Comparison of ENCODE assay signal across 8 cellular contexts in the genomic region with DNA sequence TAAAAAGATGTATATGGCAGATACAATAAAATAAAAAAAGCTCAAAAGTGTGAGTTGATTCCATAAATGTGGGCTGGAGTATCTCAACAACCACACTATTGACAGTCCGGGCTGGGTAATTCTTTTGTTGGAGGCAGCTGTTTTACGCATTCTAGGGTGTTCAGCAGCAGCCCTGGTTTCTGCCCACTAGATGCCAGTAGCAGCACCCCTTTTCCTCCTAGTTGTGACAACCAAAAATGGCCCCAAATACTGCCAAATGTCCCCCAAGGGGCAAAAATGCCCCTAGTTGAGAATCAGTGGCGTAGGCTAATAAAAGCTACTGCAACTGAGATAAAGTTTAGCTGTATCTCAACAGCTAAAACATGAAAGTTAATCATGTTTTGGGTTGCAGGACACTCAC.
DNase-seq lines count a peak whose midpoint lies in the region; ATAC-seq and TF ChIP-seq lines count a peak whose summit lies in the region.

No MANE protein-coding gene starts in this region.

- H3K4me2 ChIP-seq in OCI-LY1 (ENCODE audit: low read length), result no peak overlapping the region

- no peaks in the 10 kb centered on the region for H3K4me1 Mint-ChIP-seq in stimulated activated memory B cell treated with anti-CD40 and anti-IgM and Interleukin-4, amounts not matched to agents 10 μg/mL and 1 μg/mL and 100 μg/mL, for 72 hours

- H4K20me1 ChIP-seq in OCI-LY1 (ENCODE audit: insufficient read depth, low read length), result no peaks in the 10 kb centered on the region

- peak; percentile 14 for DNase-seq in GM03348 (ENCODE audit: low spot score)
- DNase-seq in central memory CD4-positive, alpha-beta T cell, result peak; percentile 19
- peak; percentile 68 for DNase-seq in midbrain (lab: John Stamatoyannopoulos, UW)
- no peak for DNase-seq in NCI-H1092 treated with DMSO at 0.1 percent for 48 hours (lab: John Stamatoyannopoulos, UW)
- no peak for DNase-seq in 8988T

- H3K27ac ChIP-seq in OCI-LY1 (ENCODE audit: low read depth, low read length, poor library complexity, severe bottlenecking), result no peak overlapping the region

- H3K9me2 ChIP-seq in OCI-LY1 (ENCODE audit: low read depth, low read length), result no peaks in the 10 kb centered on the region

- H3K9ac ChIP-seq in OCI-LY1 (ENCODE audit: low read length), result no peak overlapping the region

- no peaks in the 10 kb centered on the region for H3K9me3 ChIP-seq in OCI-LY1 (ENCODE audit: low read length)

- no peaks in the 10 kb centered on the region for H3K27me3 Mint-ChIP-seq in stimulated activated memory B cell treated with anti-CD40 and anti-IgM and Interleukin-4, amounts not matched to agents 10 μg/mL and 1 μg/mL and 100 μg/mL, for 72 hours

- H2AFZ ChIP-seq in OCI-LY1 (ENCODE audit: low read length), result no peak overlapping the region

- no peak overlapping the region for H3K4me3 ChIP-seq in OCI-LY1 (ENCODE audit: low read depth, low read length, poor library complexity, severe bottlenecking)

- peaks cover 15% of the 10 kb centered on the region for H3K36me3 Mint-ChIP-seq in stimulated activated memory B cell treated with anti-CD40 and anti-IgM and Interleukin-4, amounts not matched to agents 10 μg/mL and 1 μg/mL and 100 μg/mL, for 72 hours

- H3K9me3 Mint-ChIP-seq in stimulated activated memory B cell treated with anti-CD40 and anti-IgM and Interleukin-4, amounts not matched to agents 10 μg/mL and 1 μg/mL and 100 μg/mL, for 72 hours, result no peaks in the 10 kb centered on the region

- no peaks in the 10 kb centered on the region for H3K4me1 ChIP-seq in OCI-LY1 (ENCODE audit: insufficient read depth, low read length, severe bottlenecking)

- no peak overlapping the region for H3K27ac Mint-ChIP-seq in stimulated activated memory B cell treated with anti-CD40 and anti-IgM and Interleukin-4, amounts not matched to agents 10 μg/mL and 1 μg/mL and 100 μg/mL, for 72 hours

- no peak for ATAC-seq in HG03159 (IDR thresholded peaks at IDR 0.05; ENCODE audit: unreplicated experiment)
- no peak for ATAC-seq in stimulated activated memory B cell treated with anti-CD40 and anti-IgM and Interleukin-4, amounts not matched to agents 10 μg/mL and 1 μg/mL and 100 μg/mL, for 72 hours

- TF ChIP-seq CTCF in OCI-LY1 (IDR thresholded peaks at IDR 0.05; ENCODE audit: low read length), result peak; percentile 44

- no peaks in the 10 kb centered on the region for H3F3A ChIP-seq in OCI-LY1 (ENCODE audit: insufficient read depth, low read length)

- H3K79me2 ChIP-seq in OCI-LY1 (ENCODE audit: insufficient read depth, low read length), result no peaks in the 10 kb centered on the region

- H3K4me3 Mint-ChIP-seq in stimulated activated memory B cell treated with anti-CD40 and anti-IgM and Interleukin-4, amounts not matched to agents 10 μg/mL and 1 μg/mL and 100 μg/mL, for 72 hours, result no peak overlapping the region

- H3K36me3 ChIP-seq in OCI-LY1 (ENCODE audit: insufficient read depth, low read length), result peaks cover 3% of the 10 kb centered on the region; the same call in 1 of the 2 replicates

- H3K27me3 ChIP-seq in OCI-LY1 (ENCODE audit: insufficient read depth, low read length), result no peaks in the 10 kb centered on the region

Comparison
In these comparisons a context has a peak if more than half of its experiments do, and no peak if none do; other contexts are left out.
1. DNase-seq: peak in GM03348 (single experiment), central memory CD4-positive, alpha-beta T cell (single experiment) and midbrain (single experiment); none in NCI-H1092 treated with DMSO at 0.1 percent for 48 hours (single experiment) and 8988T (single experiment).